1 cellular context compared by ENCODE assay signal in the genomic region with DNA sequence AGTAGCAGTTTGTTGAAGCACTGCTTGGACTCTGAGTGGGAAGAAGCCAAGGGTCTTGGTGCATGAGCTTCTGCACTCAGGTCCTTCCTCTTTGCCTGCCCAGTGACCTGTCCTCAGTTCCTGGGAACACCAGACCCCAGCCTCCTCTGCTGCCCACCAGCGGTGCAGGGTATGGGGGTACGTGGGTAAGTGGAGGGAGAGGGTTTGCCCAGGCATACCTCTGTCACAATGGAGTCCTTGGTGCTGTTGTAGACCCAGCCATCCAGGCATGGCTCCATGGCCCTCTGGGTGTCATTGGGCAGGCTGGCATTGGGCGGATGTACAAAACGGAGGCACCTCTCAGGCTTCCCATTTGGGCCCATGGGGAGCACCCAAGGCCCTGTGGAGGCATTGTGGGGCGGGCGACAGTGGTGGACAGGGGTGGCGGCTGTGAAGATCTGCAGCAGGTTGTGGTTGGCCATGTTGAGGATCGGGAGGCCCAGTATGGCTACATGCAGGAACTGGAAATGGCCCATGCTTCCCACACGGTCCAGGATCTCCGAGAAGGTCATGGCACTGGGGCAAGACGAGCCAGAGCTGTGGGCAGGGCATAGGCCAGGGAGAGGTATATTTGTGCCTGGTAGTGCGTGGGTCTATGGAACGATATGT.
TF ChIP-seq lines count a peak whose summit lies in the region.

No MANE protein-coding gene starts in this region.

TF ChIP-seq in H1, 55 proteins besides CTCF, POLR2A, EP300 and RAD21:
- TF ChIP-seq RBBP5 (IDR thresholded peaks at IDR 0.05; ENCODE audit: borderline replicate concordance, low read depth, low read length), result no peak
- no peak for TF ChIP-seq MAFK (IDR thresholded peaks at IDR 0.05; ENCODE audit: low read depth, low read length)
- no peak for TF ChIP-seq SP4 (IDR thresholded peaks at IDR 0.05; ENCODE audit: low read length)
- TF ChIP-seq SUZ12 (IDR thresholded peaks at IDR 0.05; ENCODE audit: low read length), result no peak
- no peak for TF ChIP-seq CEBPB (IDR thresholded peaks at IDR 0.05; ENCODE audit: low read depth, low read length)
- TF ChIP-seq EZH2 (IDR thresholded peaks at IDR 0.05; ENCODE audit: low read depth, low read length, severe bottlenecking), result no peak
- TF ChIP-seq CREB1 (IDR thresholded peaks at IDR 0.05), result no peak
- TF ChIP-seq KDM1A (IDR thresholded peaks at IDR 0.05; ENCODE audit: borderline replicate concordance, low read length), result no peak
TF ChIP-seq in H1: peak in this region for 0.
